ENCODE assay signal across 8 cellular contexts in genomic region chr14:52267501-52268190, GRCh38. TPM values are rescaled to one million over a fixed set of nuclear protein-coding genes. Genes with fewer than 3 reads are reported as not detected.
DNase-seq lines count a peak whose midpoint lies in the region; ATAC-seq and TF ChIP-seq lines count a peak whose summit lies in the region.

A gene with protein sequence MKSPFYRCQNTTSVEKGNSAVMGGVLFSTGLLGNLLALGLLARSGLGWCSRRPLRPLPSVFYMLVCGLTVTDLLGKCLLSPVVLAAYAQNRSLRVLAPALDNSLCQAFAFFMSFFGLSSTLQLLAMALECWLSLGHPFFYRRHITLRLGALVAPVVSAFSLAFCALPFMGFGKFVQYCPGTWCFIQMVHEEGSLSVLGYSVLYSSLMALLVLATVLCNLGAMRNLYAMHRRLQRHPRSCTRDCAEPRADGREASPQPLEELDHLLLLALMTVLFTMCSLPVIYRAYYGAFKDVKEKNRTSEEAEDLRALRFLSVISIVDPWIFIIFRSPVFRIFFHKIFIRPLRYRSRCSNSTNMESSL (plus strand): TSS chr14:52267698. CDS start chr14:52267815, 117 bp downstream.

- H3K27me3 ChIP-seq in CD4-positive, alpha-beta memory T cell (ENCODE audit: insufficient read depth, low read length), result peaks cover 12% of the 10 kb centered on the region
- H3K27me3 ChIP-seq in endodermal cell (ENCODE audit: control insufficient read depth, insufficient read depth, low read length, poor library complexity, severe bottlenecking) (peaks cover 64% of the 10 kb centered on the region), transverse colon (peaks cover 19% of the 10 kb centered on the region)

- H3K27ac Mint-ChIP-seq in CD4-positive, alpha-beta memory T cell, result peak within 1 kb of the TSS in 5 of 7 donors; percentile 53 to 93 (median 80)
- H3K27ac Mint-ChIP-seq in activated B cell treated with CpG ODN at 0.5 μM for 24 hours (no peak within 1 kb of the TSS), endodermal cell (no peak within 1 kb of the TSS)

- no peaks in the 10 kb centered on the region for H3K36me3 ChIP-seq in CD4-positive, alpha-beta memory T cell (ENCODE audit: insufficient read depth, low read length)
- H3K36me3 ChIP-seq in endodermal cell (ENCODE audit: control insufficient read depth, insufficient read depth, low read length) (no peaks in the 10 kb centered on the region), transverse colon (no peaks in the 10 kb centered on the region)

- DNase-seq in CD4-positive, alpha-beta memory T cell, result peak; percentile 43 to 58 (median 54)
- no peak for DNase-seq in activated B cell treated with CpG ODN at 0.5 μM for 24 hours
- DNase-seq in endodermal cell, result peak; percentile 83
- peak; percentile 19 for DNase-seq in myocyte (ENCODE audit: low read depth)
- DNase-seq in transverse colon, result peak; percentile 82
- no peak for DNase-seq in pons (ENCODE audit: low spot score)
- DNase-seq in LoVo (ENCODE audit: low spot score), result no peak

- CTCF ChIA-PET in CD4-positive, alpha-beta memory T cell (lab: Charles Lee; ENCODE audit: partially characterized antibody), result interaction anchor here (0.7 to 1.8 kb wide), 4 partner anchors 18 to 407 kb away, joined by 3 to 4 read pairs (median 3); partner anchors contain the start of gene GNG2
- CTCF ChIA-PET in activated B cell treated with CpG ODN at 0.5 μM for 24 hours (lab: Charles Lee), result no interaction called here

- TF ChIP-seq POLR2A in transverse colon (IDR thresholded peaks at IDR 0.05), result peak; percentile 68

- TF ChIP-seq CTCF in activated B cell treated with CpG ODN at 0.5 μM for 24 hours (IDR thresholded peaks at IDR 0.05) (no peak), endodermal cell (conservative IDR thresholded peaks at IDR 0.05) (no peak), transverse colon (IDR thresholded peaks at IDR 0.05) (no peak)

- H3K4me3 ChIP-seq in CD4-positive, alpha-beta memory T cell (ENCODE audit: low read length in 2 of 2), result peak within 1 kb of the TSS; percentile 60 to 65
- H3K4me3 ChIP-seq in endodermal cell (ENCODE audit: low read length) (peak within 1 kb of the TSS; percentile 76), transverse colon (peak within 1 kb of the TSS; percentile 8 to 84 (median 52))

- TF ChIP-seq EP300 in transverse colon (IDR thresholded peaks at IDR 0.05; ENCODE audit: low read depth), result no peak

- H3K4me3 Mint-ChIP-seq in CD4-positive, alpha-beta memory T cell, result peak within 1 kb of the TSS; percentile 92 to 98 (median 96)
- H3K4me3 Mint-ChIP-seq in activated B cell treated with CpG ODN at 0.5 μM for 24 hours, result peak within 1 kb of the TSS; percentile 70
- H3K4me3 Mint-ChIP-seq in endodermal cell, result peak within 1 kb of the TSS; percentile 63

- H3K9me3 Mint-ChIP-seq in CD4-positive, alpha-beta memory T cell, result no peaks in the 10 kb centered on the region
- H3K9me3 Mint-ChIP-seq in activated B cell treated with CpG ODN at 0.5 μM for 24 hours (no peaks in the 10 kb centered on the region), endodermal cell (no peaks in the 10 kb centered on the region)

- no peak within 1 kb of the TSS for H3K27ac ChIP-seq in CD4-positive, alpha-beta memory T cell (ENCODE audit: low read depth, low read length)
- H3K27ac ChIP-seq in endodermal cell (ENCODE audit: low read depth, low read length) (no peak within 1 kb of the TSS), transverse colon (peak within 1 kb of the TSS; percentile 57 to 81 (median 71))

- ATAC-seq in activated B cell treated with CpG ODN at 0.5 μM for 24 hours (ENCODE audit: low read depth) (no peak), GM19463 (IDR thresholded peaks at IDR 0.05; ENCODE audit: unreplicated experiment) (no peak)

- intact Hi-C loops in CD4-positive, alpha-beta memory T cell (cut with micrococcal nuclease), result no loop called here
- intact Hi-C loops in activated B cell treated with CpG ODN at 0.5 μM for 24 hours (cut with micrococcal nuclease) (no loop called here), transverse colon (cut with DNase I; ENCODE audit: low total_unique reads) (no loop called here)

- peaks cover 3 to 10% of the 10 kb centered on the region in 2 donors for H3K36me3 Mint-ChIP-seq in CD4-positive, alpha-beta memory T cell
- H3K36me3 Mint-ChIP-seq in activated B cell treated with CpG ODN at 0.5 μM for 24 hours (ENCODE audit: low read depth) (no peaks in the 10 kb centered on the region), endodermal cell (ENCODE audit: low read depth) (no peaks in the 10 kb centered on the region)

- POLR2A ChIA-PET in CD4-positive, alpha-beta memory T cell (lab: Charles Lee; ENCODE audit: partially characterized antibody), result interaction anchor here (0.6 to 1.1 kb wide), 8 partner anchors 9 to 284 kb away, joined by 3 to 4 read pairs (median 4); partner anchors contain the start of genes PTGER2 and TXNDC16
- POLR2A ChIA-PET in activated B cell treated with CpG ODN at 0.5 μM for 24 hours (lab: Charles Lee), result no interaction called here

- peaks cover 48% of the 10 kb centered on the region for H3K4me1 ChIP-seq in CD4-positive, alpha-beta memory T cell (ENCODE audit: insufficient read depth, low read length)
- H3K4me1 ChIP-seq in endodermal cell (ENCODE audit: control insufficient read depth, insufficient read depth, low read length) (no peaks in the 10 kb centered on the region), transverse colon (peaks cover 0 to 48% (median 18%) of the 10 kb centered on the region in 4 donors)

- no peaks in the 10 kb centered on the region for H3K9me3 ChIP-seq in CD4-positive, alpha-beta memory T cell (ENCODE audit: control insufficient read depth in 1 of 2, low read length in 2 of 2)
- no peaks in the 10 kb centered on the region for H3K9me3 ChIP-seq in endodermal cell (ENCODE audit: control insufficient read depth, low read length)
- no peaks in the 10 kb centered on the region for H3K9me3 ChIP-seq in transverse colon

- peaks cover 31 to 67% (median 49%) of the 10 kb centered on the region in 4 donors for H3K4me1 Mint-ChIP-seq in CD4-positive, alpha-beta memory T cell
- peaks cover 40% of the 10 kb centered on the region for H3K4me1 Mint-ChIP-seq in activated B cell treated with CpG ODN at 0.5 μM for 24 hours
- peaks cover 17% of the 10 kb centered on the region for H3K4me1 Mint-ChIP-seq in endodermal cell

- H3K27me3 Mint-ChIP-seq in CD4-positive, alpha-beta memory T cell, result peaks cover 12 to 19% of the 10 kb centered on the region in 2 donors
- H3K27me3 Mint-ChIP-seq in activated B cell treated with CpG ODN at 0.5 μM for 24 hours, result peaks cover 51% of the 10 kb centered on the region
- H3K27me3 Mint-ChIP-seq in endodermal cell (ENCODE audit: insufficient read depth), result peaks cover 69% of the 10 kb centered on the region

- in situ Hi-C loops in transverse colon (cut with MboI; ENCODE audit: low pct_ligation_motif_present in 1 of 4, low pct_unique_long_range_greater_than_20kb in 1 of 4, low sequenced_read_pairs in 3 of 4), result loop anchor here in 2 of 4 donors (25.0 kb wide), 2 partner anchors 255 to 280 kb away; partner anchors contain the start of gene RTRAF (in 1 of the 2)

- WGBS in endodermal cell (ENCODE audit: insufficient coverage in 1 of 2, insufficient read length in 1 of 2), 2 experiments, result 2 to 4% methylated on average over 14 to 58 of the region's 58 CpGs
- 16% methylated on average over 21 of the region's 58 CpGs; no CpG with 5 or more reads in 1 of the 2 donors for WGBS in transverse colon (ENCODE audit: low coverage in 1 of 2), 2 donors

- H3K9ac ChIP-seq in endodermal cell (ENCODE audit: extremely low read depth, low read length, poor library complexity, severe bottlenecking), result no peak within 1 kb of the TSS

RNA-seq across cellular contexts. Expression of the gene that starts here (rescaled TPM):
- 1 to 10 TPM; 1.9 to 2.1 TPM for total RNA-seq in CD4-positive, alpha-beta memory T cell
- polyA plus RNA-seq in CD4-positive, alpha-beta memory T cell, result 1 to 10 TPM; 6.7 to 7.2 TPM
- total RNA-seq in activated B cell treated with CpG ODN at 0.5 μM for 24 hours (not detected in 2 replicates), endodermal cell (under 1 TPM in 1 of 2 donors, not detected in 1; 0.09 TPM), myocyte (0.16 TPM in 1 of 2 replicates, not detected in the other), transverse colon (10 to 100 TPM; 12.3 to 30.1 (median 28.3) TPM)
- polyA plus RNA-seq in endodermal cell (2013, experiment 1 of 2), result not detected
- not detected for polyA plus RNA-seq in endodermal cell (2013, experiment 2 of 2)
- not detected for polyA plus RNA-seq in myocyte (2012)

Comparison
In these comparisons a context has a peak if more than half of its experiments do, and no peak if none do; other contexts are left out.
1. RNA of the gene that starts here (total RNA-seq): 12.3 to 30.1 TPM in transverse colon; 1.9 to 2.1 TPM in CD4-positive, alpha-beta memory T cell, 0.16 TPM in myocyte, 0.09 TPM in endodermal cell and not detected in activated B cell treated with CpG ODN at 0.5 μM for 24 hours; every median in the first group is over 4 times any median in the second.
2. Peak in DNase-seq and H3K4me3 ChIP-seq in endodermal cell; RNA of the gene not detected or under 1 TPM.
3. Peak in DNase-seq in myocyte; RNA of the gene not detected or under 1 TPM.
4. DNase-seq: peak in CD4-positive, alpha-beta memory T cell (5 of 5) and transverse colon (single experiment); none in activated B cell treated with CpG ODN at 0.5 μM for 24 hours (single experiment), pons (single experiment) and LoVo (single experiment).
5. H3K27ac ChIP-seq: peak in transverse colon (4 of 4); none in CD4-positive, alpha-beta memory T cell (single experiment) and endodermal cell (single experiment).
6. H3K27ac Mint-ChIP-seq: peak in CD4-positive, alpha-beta memory T cell (5 of 7); none in activated B cell treated with CpG ODN at 0.5 μM for 24 hours (single experiment) and endodermal cell (single experiment).
7. Peak in every context shown above with its lines, with median percentiles within 50 percentile points of each other: H3K4me3 ChIP-seq and H3K4me3 Mint-ChIP-seq.